ENCODE assay signal across 13 cellular contexts in the genomic region with DNA sequence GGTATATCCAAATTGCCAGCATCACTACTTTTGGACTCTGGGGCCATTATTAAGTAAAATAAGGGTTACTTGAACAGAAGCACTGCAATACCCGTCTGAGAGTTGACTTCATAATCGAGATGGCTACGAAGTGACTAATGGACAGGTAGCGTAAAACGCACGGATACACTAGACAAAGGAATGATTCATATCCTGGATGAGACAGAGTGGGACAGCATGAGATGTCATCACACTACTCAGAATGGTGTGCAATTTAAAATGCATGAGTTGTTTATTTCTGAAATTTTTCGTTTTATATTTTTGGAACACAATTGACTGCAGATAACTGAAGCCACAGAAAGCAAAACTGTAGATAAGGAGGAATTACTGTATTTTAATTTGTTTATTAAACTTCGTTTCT.
DNase-seq lines count a peak whose midpoint lies in the region; ATAC-seq and TF ChIP-seq lines count a peak whose summit lies in the region.
"Had no signal": no experiment of that assay in that cellular context is flagged by ENCODE, and none has a peak within 500 bp of the region (broad histone marks: within the 10 kb centered on the region; RNA-seq: fewer than 3 reads in every experiment).

No MANE protein-coding gene starts in this region.

- ATAC-seq in lower lobe of right lung (no peak), HG02763 (IDR thresholded peaks at IDR 0.05; ENCODE audit: unreplicated experiment) (no peak)
- ATAC-seq: gastroesophageal sphincter had no signal

- H3K27ac ChIP-seq in lower lobe of right lung = no peak overlapping the region
- H3K27ac ChIP-seq: gastroesophageal sphincter had no signal

- H3K4me3 ChIP-seq in AG10803 (ENCODE audit: low read length) (no peak overlapping the region), lower lobe of right lung (no peak overlapping the region)
- H3K4me3 ChIP-seq: gastroesophageal sphincter had no signal

- H3K4me1 ChIP-seq in lower lobe of right lung = no peaks in the 10 kb centered on the region
- H3K4me1 ChIP-seq: gastroesophageal sphincter had no signal

- no peaks in the 10 kb centered on the region for H3K27me3 ChIP-seq in lower lobe of right lung (ENCODE audit: low read depth)
- H3K27me3 ChIP-seq: gastroesophageal sphincter had no signal

- intact Hi-C loops in lower lobe of right lung (cut with DNase I) = no loop called here

- H3K36me3 ChIP-seq in lower lobe of right lung = no peaks in the 10 kb centered on the region
- H3K36me3 ChIP-seq: gastroesophageal sphincter had no signal

- TF ChIP-seq CTCF in AG10803 (conservative IDR thresholded peaks at IDR 0.05; ENCODE audit: low read length) = no peak
- no peak for TF ChIP-seq CTCF in lower lobe of right lung (IDR thresholded peaks at IDR 0.05)

- DNase-seq in AG10803 (ENCODE audit: low read depth) (peak; percentile 43), HS-5 (ENCODE audit: low read depth) (peak; percentile 63), SW 1271 (lab: John Stamatoyannopoulos, UW) (peak; percentile 57 to 67), glomerular visceral epithelial cell (ENCODE audit: extremely low spot score) (peak; percentile 85), lower lobe of right lung (no peak), C1 segment of cervical spinal cord (lab: John Stamatoyannopoulos, UW) (no peak)
- no peak for DNase-seq in stimulated activated CD4-positive, alpha-beta T cell treated with anti-CD3 and anti-CD28 coated beads, Interleukin-2, amount 100 ng/mL, for 48 hours
- DNase-seq: cortex of kidney, NCI-H510A, retina, SHP77 treated with DMSO at 0.1 percent for 48 hours had no signal

- no peaks in the 10 kb centered on the region for H3K9me3 ChIP-seq in lower lobe of right lung
- H3K9me3 ChIP-seq: gastroesophageal sphincter had no signal

Comparison
In these comparisons a context has a peak if more than half of its experiments do, and no peak if none do; other contexts are left out.
1. DNase-seq: peak in AG10803 (single experiment), HS-5 (single experiment), SW 1271 (2 of 2) and glomerular visceral epithelial cell (single experiment); none in lower lobe of right lung (single experiment), stimulated activated CD4-positive, alpha-beta T cell treated with anti-CD3 and anti-CD28 coated beads, Interleukin-2, amount 100 ng/mL, for 48 hours (0 of 2) and C1 segment of cervical spinal cord (0 of 14).